In genomic region chr6:52299598-52300144, GRCh38 we compare ENCODE assay signal across 28 cellular contexts. TPM values are rescaled to one million over a fixed set of nuclear protein-coding genes. Genes with fewer than 3 reads are reported as not detected.
"Had no signal": no experiment of that assay in that cellular context is flagged by ENCODE, and none has a peak within 500 bp of the region (broad histone marks: within the 10 kb centered on the region; RNA-seq: fewer than 3 reads in every experiment).

No MANE protein-coding gene starts in this region.

- H3K4me1 ChIP-seq: gastrocnemius medialis had no signal

- H3K27ac ChIP-seq: breast epithelium, colonic mucosa, dorsolateral prefrontal cortex, gastrocnemius medialis, tibial artery, WERI-Rb-1 had no signal

- H3K27me3 ChIP-seq: breast epithelium, colonic mucosa, dorsolateral prefrontal cortex, esophagus squamous epithelium, gastrocnemius medialis, tibial artery had no signal

- H3K36me3 ChIP-seq: breast epithelium, colonic mucosa, esophagus squamous epithelium, gastrocnemius medialis, tibial artery, WERI-Rb-1 had no signal

- H3K36me3 Mint-ChIP-seq: natural killer cell treated with Interleukin-12 subunit alpha and Interleukin-12 subunit beta and Interleukin-15 and Interleukin-18, amount 100 ng/mL, for 72 hours had no signal

- H3K4me3 ChIP-seq: breast epithelium, colonic mucosa, dorsolateral prefrontal cortex, esophagus squamous epithelium, gastrocnemius medialis, tibial artery had no signal

- DNase-seq: activated CD4-positive, alpha-beta T cell treated with anti-CD3 and anti-CD28 coated beads for 1 hour; activated naive CD4-positive, alpha-beta T cell treated with Interleukin-2 at 50 U/mL for 16 hours; activated naive CD8-positive, alpha-beta T cell treated with anti-CD3 and anti-CD28 coated beads, Interleukin-2, amount 10 ng/mL, durations not matched to agents 7 days and 5 days; activated T-cell treated with anti-CD3 and anti-CD28 coated beads, Interleukin-2, amount 50 U/mL, for 4 hours; amniotic stem cell; colonic mucosa; dorsolateral prefrontal cortex; effector memory CD8-positive, alpha-beta T cell; esophagus squamous epithelium; gastrocnemius medialis; hypothalamus; left ventricle myocardium superior; mammary epithelial cell; midbrain; retina; stimulated activated CD4-positive, alpha-beta T cell treated with anti-CD3 and anti-CD28 coated beads, Interleukin-2, amount 100 ng/mL, for 48 hours; stimulated activated CD8-positive, alpha-beta memory T cell treated with anti-CD3 and anti-CD28 coated beads, Interleukin-4, amount 100 ng/mL, for 48 hours; stimulated activated naive CD8-positive, alpha-beta T cell treated with anti-CD3 and anti-CD28 coated beads, Interleukin-15, amount 100 ng/mL, for 72 hours; tibial artery; WERI-Rb-1 had no signal

- H3K4me3 Mint-ChIP-seq: activated naive CD8-positive, alpha-beta T cell treated with anti-CD3 and anti-CD28 coated beads, Interleukin-2, amount 10 ng/mL, durations not matched to agents 7 days and 5 days; activated T-cell treated with anti-CD3 and anti-CD28 coated beads, Interleukin-2, amount 50 U/mL, for 4 hours; central memory CD8-positive, alpha-beta T cell; effector memory CD8-positive, alpha-beta T cell; natural killer cell treated with Interleukin-12 subunit alpha and Interleukin-12 subunit beta and Interleukin-15 and Interleukin-18, amount 100 ng/mL, for 72 hours; stimulated activated naive CD8-positive, alpha-beta T cell treated with anti-CD3 and anti-CD28 coated beads, Interleukin-15, amount 100 ng/mL, for 72 hours had no signal

- H3K27ac Mint-ChIP-seq: activated naive CD8-positive, alpha-beta T cell treated with anti-CD3 and anti-CD28 coated beads, Interleukin-2, amount 10 ng/mL, durations not matched to agents 7 days and 5 days; progenitor cell of endocrine pancreas; stimulated activated naive CD8-positive, alpha-beta T cell treated with anti-CD3 and anti-CD28 coated beads, Interleukin-15, amount 100 ng/mL, for 72 hours had no signal

- H3K9me3 Mint-ChIP-seq: activated T-cell treated with anti-CD3 and anti-CD28 coated beads, Interleukin-2, amount 50 U/mL, for 4 hours; central memory CD8-positive, alpha-beta T cell; effector memory CD8-positive, alpha-beta T cell had no signal

- H3K9me3 ChIP-seq: colonic mucosa, esophagus squamous epithelium, gastrocnemius medialis, tibial artery had no signal

- ATAC-seq: activated T-cell treated with anti-CD3 and anti-CD28 coated beads, Interleukin-2, amount 50 U/mL, for 4 hours; effector memory CD8-positive, alpha-beta T cell; gastrocnemius medialis; left ventricle myocardium superior; natural killer cell treated with Interleukin-12 subunit alpha and Interleukin-12 subunit beta and Interleukin-15 and Interleukin-18, amount 100 ng/mL, for 72 hours; stimulated activated naive CD8-positive, alpha-beta T cell treated with anti-CD3 and anti-CD28 coated beads, Interleukin-15, amount 100 ng/mL, for 72 hours had no signal

- H3K27me3 Mint-ChIP-seq: activated naive CD8-positive, alpha-beta T cell treated with anti-CD3 and anti-CD28 coated beads, Interleukin-2, amount 10 ng/mL, durations not matched to agents 7 days and 5 days; central memory CD8-positive, alpha-beta T cell; effector memory CD8-positive, alpha-beta T cell; natural killer cell treated with Interleukin-12 subunit alpha and Interleukin-12 subunit beta and Interleukin-15 and Interleukin-18, amount 100 ng/mL, for 72 hours; progenitor cell of endocrine pancreas; stimulated activated naive CD8-positive, alpha-beta T cell treated with anti-CD3 and anti-CD28 coated beads, Interleukin-15, amount 100 ng/mL, for 72 hours had no signal

RNA-seq across cellular contexts. Expression of gene IL17F, which starts 55.4 kb away (rescaled TPM):
- total RNA-seq: activated naive CD8-positive, alpha-beta T cell treated with anti-CD3 and anti-CD28 coated beads, Interleukin-2, amount 10 ng/mL, durations not matched to agents 7 days and 5 days; breast epithelium; endothelial cell of umbilical vein; gastrocnemius medialis; left ventricle myocardium superior; mammary epithelial cell; osteocyte; progenitor cell of endocrine pancreas; T-helper 2 cell treated with Interferon-gamma antibody and Interleukin-4, amounts not matched to agents 100 ng/mL and 5 ng/mL, for 36 hours; urinary bladder had no signal
- polyA plus RNA-seq: endothelial cell of umbilical vein, mammary epithelial cell, urinary bladder had no signal
